Comparison of ENCODE assay signal across 14 cellular contexts in genomic region chr11:57407010-57407409, GRCh38. TPM values are rescaled to one million over a fixed set of nuclear protein-coding genes. Genes with fewer than 3 reads are reported as not detected.
DNase-seq lines count a peak whose midpoint lies in the region; ATAC-seq and TF ChIP-seq lines count a peak whose summit lies in the region.
"Had no signal": no experiment of that assay in that cellular context is flagged by ENCODE, and none has a peak within 500 bp of the region (broad histone marks: within the 10 kb centered on the region; RNA-seq: fewer than 3 reads in every experiment).

No MANE protein-coding gene starts in this region.

- peaks cover 0 to 27% of the 10 kb centered on the region in 2 donors for H3K36me3 ChIP-seq in esophagus (ENCODE audit: control insufficient read depth in 2 of 2, insufficient read depth in 2 of 2, low read length in 1 of 2)
- H3K36me3 ChIP-seq in gastrocnemius medialis: peaks cover 0 to 11% of the 10 kb centered on the region in 2 donors
- peaks cover 39 to 56% of the 10 kb centered on the region in 2 donors for H3K36me3 ChIP-seq in ascending aorta

- peak; percentile 13 for TF ChIP-seq POLR2A in GM18526 (IDR thresholded peaks at IDR 0.05; ENCODE audit: extremely low read depth, insufficient read length)
- no peak for TF ChIP-seq POLR2A in gastrocnemius medialis (IDR thresholded peaks at IDR 0.05)

- H3K9me3 ChIP-seq in esophagus (ENCODE audit: control insufficient read depth in 2 of 2, insufficient read depth in 1 of 2, low read depth in 1 of 2, low read length in 1 of 2) (no peaks in the 10 kb centered on the region), gastrocnemius medialis (no peaks in the 10 kb centered on the region), ascending aorta (no peaks in the 10 kb centered on the region)

- in situ Hi-C loops in gastrocnemius medialis (cut with MboI; ENCODE audit: low sequenced_read_pairs in 4 of 4): no loop called here

- H3K27ac ChIP-seq in esophagus (ENCODE audit: low read depth in 2 of 2, low read length in 1 of 2) (peak overlapping the region; percentile 6 to 43), gastrocnemius medialis (peak overlapping the region; percentile 46 to 59 (median 52)), ascending aorta (peak overlapping the region in 1 of 2 donors; percentile 11)

- no peaks in the 10 kb centered on the region for H3K27me3 Mint-ChIP-seq in activated CD4-positive, alpha-beta memory T cell treated with anti-CD3 and anti-CD28 coated beads for 36 hours
- H3K27me3 Mint-ChIP-seq: CD4-positive, alpha-beta T cell had no signal

- intact Hi-C loops in activated CD4-positive, alpha-beta memory T cell treated with anti-CD3 and anti-CD28 coated beads for 36 hours (cut with micrococcal nuclease): loop anchor here (5.0 kb wide), 1 partner anchor 305 kb away; the partner anchor contains the start of genes MED19 and TMX2
- intact Hi-C loops in gastrocnemius medialis (cut with DNase I; ENCODE audit: low total_unique reads): no loop called here
- intact Hi-C loops in ascending aorta (cut with DNase I): no loop called here

- no peaks in the 10 kb centered on the region for H3K9me3 Mint-ChIP-seq in activated CD4-positive, alpha-beta memory T cell treated with anti-CD3 and anti-CD28 coated beads for 36 hours
- H3K9me3 Mint-ChIP-seq: CD4-positive, alpha-beta T cell had no signal

- peak overlapping the region; percentile 84 for H3K27ac Mint-ChIP-seq in activated CD4-positive, alpha-beta memory T cell treated with anti-CD3 and anti-CD28 coated beads for 36 hours
- H3K27ac Mint-ChIP-seq: CD4-positive, alpha-beta T cell; endodermal cell had no signal

- H3K4me1 Mint-ChIP-seq in activated CD4-positive, alpha-beta memory T cell treated with anti-CD3 and anti-CD28 coated beads for 36 hours (ENCODE audit: low read depth): peaks cover 63% of the 10 kb centered on the region

- TF ChIP-seq CTCF in gastrocnemius medialis (IDR thresholded peaks at IDR 0.05 in 4 of 5, conservative IDR thresholded peaks at IDR 0.05 in 1 of 5) (no peak), ascending aorta (IDR thresholded peaks at IDR 0.05) (no peak)

- ATAC-seq in gastrocnemius medialis: peak; percentile 38 to 44

- no peak for DNase-seq in activated CD4-positive, alpha-beta memory T cell treated with anti-CD3 and anti-CD28 coated beads for 36 hours
- no peak for DNase-seq in gastrocnemius medialis
- no peak for DNase-seq in SKM-1 treated with dmso at 0.1 percent for 144 hours (lab: John Stamatoyannopoulos, UW; ENCODE audit: unreplicated experiment)
- no peak for DNase-seq in ascending aorta (ENCODE audit: low spot score in 2 of 2)
- no peak for DNase-seq in Kasumi-1 (lab: John Stamatoyannopoulos, UW)
- DNase-seq: CD4-positive, alpha-beta T cell; endodermal cell; NCI-H1417 treated with DMSO at 0.1 percent for 48 hours; NCI-H446; posterior cingulate gyrus had no signal

- H3K4me1 ChIP-seq in esophagus (ENCODE audit: control insufficient read depth in 2 of 2, insufficient read depth in 2 of 2, low read length in 1 of 2) (peaks cover 0 to 4% of the 10 kb centered on the region in 2 donors), gastrocnemius medialis (peaks cover 9 to 22% of the 10 kb centered on the region in 2 donors), ascending aorta (peaks cover 0 to 3% of the 10 kb centered on the region in 2 donors)

- H3K4me3 Mint-ChIP-seq in activated CD4-positive, alpha-beta memory T cell treated with anti-CD3 and anti-CD28 coated beads for 36 hours: no peak overlapping the region
- H3K4me3 Mint-ChIP-seq: CD4-positive, alpha-beta T cell; endodermal cell had no signal

- CTCF ChIA-PET in activated CD4-positive, alpha-beta memory T cell treated with anti-CD3 and anti-CD28 coated beads for 36 hours (lab: Charles Lee): interaction anchor here (0.9 to 1.5 kb wide), 4 partner anchors 19 to 86 kb away, joined by 3 read pairs; no protein-coding TSS in a partner anchor

- POLR2A ChIA-PET in activated CD4-positive, alpha-beta memory T cell treated with anti-CD3 and anti-CD28 coated beads for 36 hours (lab: Charles Lee): interaction anchor here (1.7 to 2.9 kb wide), 4 partner anchors 13 to 72 kb away, joined by 4 to 28 read pairs (median 7); partner anchors contain the start of genes SLC43A3 and SSRP1

- H3K4me3 ChIP-seq in esophagus (ENCODE audit: low read depth in 1 of 2, low read length in 2 of 2): no peak overlapping the region
- no peak overlapping the region for H3K4me3 ChIP-seq in gastrocnemius medialis
- H3K4me3 ChIP-seq in ascending aorta: no peak overlapping the region

- 85 to 88% methylated on average over 1 of the region's 1 CpG for WGBS in esophagus, 2 donors

- peaks cover 70% of the 10 kb centered on the region for H3K36me3 Mint-ChIP-seq in activated CD4-positive, alpha-beta memory T cell treated with anti-CD3 and anti-CD28 coated beads for 36 hours

- H3K27me3 ChIP-seq in esophagus (ENCODE audit: control insufficient read depth in 1 of 2, insufficient read depth in 2 of 2, low read length in 2 of 2) (no peaks in the 10 kb centered on the region), gastrocnemius medialis (no peaks in the 10 kb centered on the region), ascending aorta (no peaks in the 10 kb centered on the region)

RNA-seq across cellular contexts. Expression of gene PRG2, which starts 16.6 kb away (rescaled TPM):
- total RNA-seq in activated CD4-positive, alpha-beta memory T cell treated with anti-CD3 and anti-CD28 coated beads for 36 hours: 1 to 10 TPM; 1.8 to 2.2 TPM
- under 1 TPM; 0.45 to 0.60 TPM for polyA plus RNA-seq in esophagus
- total RNA-seq in gastrocnemius medialis (not detected), ascending aorta (not detected)
- total RNA-seq: Daoy had no signal

RNA-seq across cellular contexts. Expression of gene SLC43A3, which starts 19.9 kb away (rescaled TPM):
- 100 to 1,000 TPM; 170 to 186 TPM for total RNA-seq in activated CD4-positive, alpha-beta memory T cell treated with anti-CD3 and anti-CD28 coated beads for 36 hours
- polyA plus RNA-seq in esophagus: 10 to 100 TPM; 24.0 to 28.9 TPM
- 10 to 100 TPM; 13.9 to 22.5 (median 20.3) TPM for total RNA-seq in gastrocnemius medialis
- 211 TPM for total RNA-seq in ascending aorta

RNA-seq across cellular contexts. Expression of gene PRG3, which starts 26.1 kb away (rescaled TPM):
- not detected for total RNA-seq in activated CD4-positive, alpha-beta memory T cell treated with anti-CD3 and anti-CD28 coated beads for 36 hours
- polyA plus RNA-seq in esophagus: not detected
- not detected for total RNA-seq in gastrocnemius medialis
- total RNA-seq in ascending aorta: not detected
- total RNA-seq: CD4-positive, alpha-beta T cell; Daoy; endodermal cell had no signal
- polyA plus RNA-seq: keratinocyte had no signal

RNA-seq across cellular contexts. Expression of gene RTN4RL2, which starts 53.3 kb away (rescaled TPM):
- under 1 TPM; 0.36 to 0.51 TPM for total RNA-seq in activated CD4-positive, alpha-beta memory T cell treated with anti-CD3 and anti-CD28 coated beads for 36 hours
- under 1 TPM; 0.20 to 0.49 TPM for polyA plus RNA-seq in esophagus
- 1 to 10 TPM in 1 of 4 donors, under 1 TPM in 3; 0.13 to 2.8 (median 0.77) TPM for total RNA-seq in gastrocnemius medialis
- total RNA-seq in ascending aorta: 0.64 TPM
